8 cellular contexts compared by ENCODE assay signal in the genomic region with DNA sequence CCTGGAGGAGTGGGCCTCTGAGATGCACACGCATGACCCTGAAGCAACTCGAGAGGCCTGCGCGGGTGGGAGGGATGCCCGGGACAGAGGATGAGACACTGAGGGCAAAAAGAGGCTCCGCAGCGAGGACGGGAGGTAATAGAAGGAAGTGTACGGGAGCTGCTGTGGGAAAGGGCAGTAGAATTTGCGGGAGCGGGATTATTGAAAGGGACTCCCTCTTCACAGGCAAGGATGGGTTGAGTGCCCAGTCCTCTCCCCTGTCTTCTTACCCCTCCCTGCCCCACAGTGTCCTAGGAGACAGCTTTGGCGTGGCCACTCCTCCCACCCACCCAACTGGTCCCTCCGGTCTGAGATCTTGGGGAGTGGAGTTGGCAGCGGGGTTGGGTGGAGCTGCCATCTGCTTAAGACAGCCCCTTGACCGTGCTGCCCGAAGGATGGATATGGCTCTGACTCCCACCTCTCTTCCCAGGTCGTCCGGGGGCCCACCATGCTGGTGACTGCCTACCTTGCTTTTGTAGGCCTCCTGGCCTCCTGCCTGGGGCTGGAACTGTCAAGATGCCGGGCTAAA. TPM values are rescaled to one million over a fixed set of nuclear protein-coding genes. Genes with fewer than 3 reads are reported as not detected.
DNase-seq lines count a peak whose midpoint lies in the region; ATAC-seq, FAIRE-seq and TF ChIP-seq lines count a peak whose summit lies in the region.

No MANE protein-coding gene starts in this region.

- peak overlapping the region; percentile 95 for H3K9ac ChIP-seq in IMR-90 (ENCODE audit: low read depth, low read length)
- peak overlapping the region; percentile 90 for H3K9ac ChIP-seq in astrocyte (ENCODE audit: low read length)

- no peak for TF ChIP-seq POLR2A in IMR-90 (IDR thresholded peaks at IDR 0.05; ENCODE audit: low read depth, low read length)

- TF ChIP-seq CTCF in IMR-90 (conservative IDR thresholded peaks at IDR 0.05; ENCODE audit: low read depth, low read length) (no peak), astrocyte (IDR thresholded peaks at IDR 0.05; ENCODE audit: insufficient read depth, low read depth, low read length) (no peak)

- H3K56ac ChIP-seq in IMR-90 (ENCODE audit: extremely low read depth, insufficient read depth, low read length), result peak overlapping the region; percentile 35; the same call in 1 of the 2 replicates

- peak overlapping the region; percentile 86 to 100 (median 97) for H3K27ac Mint-ChIP-seq in CD8-positive, alpha-beta memory T cell
- peak overlapping the region; percentile 83 for H3K27ac Mint-ChIP-seq in astrocyte (ENCODE audit: unreplicated experiment)
- H3K27ac Mint-ChIP-seq in stimulated activated naive B cell treated with anti-CD40 and anti-IgM and Interleukin-4, amounts not matched to agents 10 μg/mL and 1 μg/mL and 100 μg/mL, for 72 hours, result peak overlapping the region; percentile 96

- DNase-seq in CD8-positive, alpha-beta memory T cell, result no peak
- DNase-seq in IMR-90, result no peak
- DNase-seq in astrocyte (ENCODE audit: low read depth), result no peak
- DNase-seq in iPS-NIHi11 (ENCODE audit: low spot score), result peak; percentile 68
- DNase-seq in stimulated activated naive B cell treated with anti-CD40 and anti-IgM and Interleukin-4, amounts not matched to agents 10 μg/mL and 1 μg/mL and 100 μg/mL, for 72 hours, result no peak
- DNase-seq in NAMALWA (ENCODE audit: low spot score), result no peak

- CTCF ChIA-PET in CD8-positive, alpha-beta memory T cell (lab: Charles Lee), result interaction anchor here (0.9 to 7.0 kb wide), 5 partner anchors 15 to 188 kb away, joined by 3 to 166 read pairs (median 5); partner anchors contain the start of genes CSAD, ESPL1 and ZNF740
- CTCF ChIA-PET in IMR-90 (lab: Yijun Ruan, JAX), result interaction anchor here (1.3 kb wide), 1 partner anchor 39 kb away, joined by 4 read pairs; no protein-coding TSS in a partner anchor

- peaks cover 0 to 39% (median 0%) of the 10 kb centered on the region in 3 donors for H3K36me3 Mint-ChIP-seq in CD8-positive, alpha-beta memory T cell
- H3K36me3 Mint-ChIP-seq in astrocyte (ENCODE audit: low read depth, unreplicated experiment), result peaks cover 5% of the 10 kb centered on the region
- H3K36me3 Mint-ChIP-seq in stimulated activated naive B cell treated with anti-CD40 and anti-IgM and Interleukin-4, amounts not matched to agents 10 μg/mL and 1 μg/mL and 100 μg/mL, for 72 hours, result peaks cover 21 to 34% of the 10 kb centered on the region in 2 donors

- H3K4me1 Mint-ChIP-seq in CD8-positive, alpha-beta memory T cell, result peaks cover 32 to 46% (median 46%) of the 10 kb centered on the region in 3 donors
- peaks cover 10% of the 10 kb centered on the region for H3K4me1 Mint-ChIP-seq in astrocyte (ENCODE audit: low read depth, unreplicated experiment)
- peaks cover 36 to 58% of the 10 kb centered on the region in 2 donors for H3K4me1 Mint-ChIP-seq in stimulated activated naive B cell treated with anti-CD40 and anti-IgM and Interleukin-4, amounts not matched to agents 10 μg/mL and 1 μg/mL and 100 μg/mL, for 72 hours

- peaks cover 27 to 39% of the 10 kb centered on the region in 2 experiments for H3K79me1 ChIP-seq in IMR-90 (ENCODE audit: low read depth in 1 of 2, low read length in 2 of 2)

- no peak for TF ChIP-seq RAD21 in IMR-90 (IDR thresholded peaks at IDR 0.05; ENCODE audit: low read length)

- peak overlapping the region; percentile 95 for H2AK9ac ChIP-seq in IMR-90 (replicated peaks; ENCODE audit: low read depth, low read length, poor library complexity)

- H3K4me3 ChIP-seq in CD8-positive, alpha-beta memory T cell (ENCODE audit: low read length), result peak overlapping the region; percentile 83
- peak overlapping the region; percentile 85 for H3K4me3 ChIP-seq in IMR-90 (ENCODE audit: insufficient read depth, low read depth, low read length)
- H3K4me3 ChIP-seq in astrocyte (ENCODE audit: insufficient read depth, low read depth, low read length), result peak overlapping the region; percentile 87

- peak overlapping the region; percentile 89 for H2BK5ac ChIP-seq in IMR-90 (ENCODE audit: low read depth, low read length, poor library complexity, severe bottlenecking)

- peak overlapping the region; percentile 66 for H3K4ac ChIP-seq in IMR-90 (ENCODE audit: low read depth, low read length)

- H3K27me3 Mint-ChIP-seq in CD8-positive, alpha-beta memory T cell, result peaks cover 0 to 1% of the 10 kb centered on the region in 2 donors
- no peaks in the 10 kb centered on the region for H3K27me3 Mint-ChIP-seq in astrocyte (ENCODE audit: low read depth, unreplicated experiment)
- no peaks in the 10 kb centered on the region for H3K27me3 Mint-ChIP-seq in stimulated activated naive B cell treated with anti-CD40 and anti-IgM and Interleukin-4, amounts not matched to agents 10 μg/mL and 1 μg/mL and 100 μg/mL, for 72 hours

- peak overlapping the region; percentile 1; the same call in 1 of the 2 replicates for H2BK120ac ChIP-seq in IMR-90 (ENCODE audit: low read depth, low read length)

- POLR2A ChIA-PET in CD8-positive, alpha-beta memory T cell (lab: Charles Lee), result interaction anchor here (0.6 to 1.5 kb wide), 4 partner anchors 14 to 248 kb away, joined by 3 to 5 read pairs (median 4); partner anchors contain the start of gene TARBP2
- POLR2A ChIA-PET in IMR-90 (lab: Charles Lee; ENCODE audit: unreplicated experiment), result no interaction called here

- peak overlapping the region; percentile 94 for H3K14ac ChIP-seq in IMR-90 (replicated peaks; ENCODE audit: low read depth, low read length)

- no peaks in the 10 kb centered on the region for H3K27me3 ChIP-seq in CD8-positive, alpha-beta memory T cell (ENCODE audit: insufficient read depth, low read length, poor library complexity, severe bottlenecking)
- H3K27me3 ChIP-seq in IMR-90 (ENCODE audit: control insufficient read depth, insufficient read depth, low read length) (no peaks in the 10 kb centered on the region), astrocyte (ENCODE audit: insufficient read depth, low read length) (no peaks in the 10 kb centered on the region)

- peak overlapping the region; percentile 87 for H2AK5ac ChIP-seq in IMR-90 (ENCODE audit: low read depth, low read length)

- peak overlapping the region; percentile 84 for H4K5ac ChIP-seq in IMR-90 (ENCODE audit: low read depth, low read length)

- H2BK15ac ChIP-seq in IMR-90 (ENCODE audit: low read depth, low read length), result 0 out of 3 replicates have a peak overlapping the region, but pooled peaks have one; percentile 3

- intact Hi-C loops in IMR-90 (cut with micrococcal nuclease), result loop anchor here (1.0 to 2.0 kb wide), 2 partner anchors 35 to 40 kb away; no protein-coding TSS in a partner anchor

- in situ Hi-C loops in IMR-90 (cut with MboI; ENCODE audit: low sequenced_read_pairs), result no loop called here

- peaks cover 41% of the 10 kb centered on the region for H3K4me1 ChIP-seq in CD8-positive, alpha-beta memory T cell (ENCODE audit: insufficient read depth, low read length)
- H3K4me1 ChIP-seq in IMR-90 (ENCODE audit: control insufficient read depth, insufficient read depth, low read length) (peaks cover 11% of the 10 kb centered on the region), astrocyte (ENCODE audit: insufficient read depth, low read length) (peaks cover 11% of the 10 kb centered on the region)

- peaks cover 28% of the 10 kb centered on the region for H3K79me2 ChIP-seq in astrocyte (ENCODE audit: insufficient read depth, low read length)

- peak overlapping the region; percentile 97 to 99 (median 99) for H3K4me3 Mint-ChIP-seq in CD8-positive, alpha-beta memory T cell
- H3K4me3 Mint-ChIP-seq in astrocyte (ENCODE audit: unreplicated experiment), result peak overlapping the region; percentile 97
- peak overlapping the region; percentile 95 to 99 for H3K4me3 Mint-ChIP-seq in stimulated activated naive B cell treated with anti-CD40 and anti-IgM and Interleukin-4, amounts not matched to agents 10 μg/mL and 1 μg/mL and 100 μg/mL, for 72 hours

- peaks cover 19% of the 10 kb centered on the region for H3K9me1 ChIP-seq in IMR-90 (ENCODE audit: insufficient read depth, low read length)

- peak; percentile 32 for ATAC-seq in IMR-90 (ENCODE audit: low read depth)
- peak in 1 of 2 donors; percentile 10 for ATAC-seq in stimulated activated naive B cell treated with anti-CD40 and anti-IgM and Interleukin-4, amounts not matched to agents 10 μg/mL and 1 μg/mL and 100 μg/mL, for 72 hours (replicated peaks)
- ATAC-seq in HG03175 (IDR thresholded peaks at IDR 0.05; ENCODE audit: unreplicated experiment), result no peak
- ATAC-seq in GM21717 (IDR thresholded peaks at IDR 0.05; ENCODE audit: unreplicated experiment), result no peak

- BruUV-seq in IMR-90 (replicated peaks; lab: Mats Ljungman, UMichigan), result no TSS peak

- peak overlapping the region; percentile 44 for H3K23ac ChIP-seq in IMR-90 (ENCODE audit: low read depth, low read length)

- FAIRE-seq in astrocyte (lab: Jason Lieb, UNC), result no peak

- no peaks in the 10 kb centered on the region; the same call in 1 of the 2 replicates for H4K20me1 ChIP-seq in IMR-90 (ENCODE audit: insufficient read depth, low read length)
- H4K20me1 ChIP-seq in astrocyte (ENCODE audit: insufficient read depth, low read length), result no peaks in the 10 kb centered on the region

- H2AFZ ChIP-seq in IMR-90 (replicated peaks; ENCODE audit: low read length, poor library complexity), result peak overlapping the region; percentile 96
- peak overlapping the region; percentile 90 for H2AFZ ChIP-seq in astrocyte (ENCODE audit: low read depth, low read length)

- WGBS in IMR-90 (ENCODE audit: extremely low coverage in 2 of 2, insufficient read length in 1 of 2), 2 experiments, result 33% methylated on average over 6 of the region's 19 CpGs; no CpG with 5 or more reads in 1 of the 2 experiments

- dilution Hi-C loops in IMR-90 (cut with HindIII; ENCODE audit: low sequenced_read_pairs, unreplicated experiment), result no loop called here

- no peaks in the 10 kb centered on the region for H3K36me3 ChIP-seq in CD8-positive, alpha-beta memory T cell (ENCODE audit: insufficient read depth, low read length)
- peaks cover 16% of the 10 kb centered on the region for H3K36me3 ChIP-seq in IMR-90 (ENCODE audit: control insufficient read depth, insufficient read depth, low read length)
- H3K36me3 ChIP-seq in astrocyte (ENCODE audit: insufficient read depth, low read length), result peaks cover 3% of the 10 kb centered on the region

- H3K27ac ChIP-seq in CD8-positive, alpha-beta memory T cell (ENCODE audit: low read depth, low read length), result peak overlapping the region; percentile 73
- H3K27ac ChIP-seq in IMR-90 (ENCODE audit: insufficient read depth, low read length) (peak overlapping the region; percentile 93), astrocyte (ENCODE audit: low read depth, low read length) (peak overlapping the region; percentile 74)

- H4K91ac ChIP-seq in IMR-90 (ENCODE audit: insufficient read depth, low read depth, low read length), result peak overlapping the region; percentile 88

- H3K9me3 Mint-ChIP-seq in CD8-positive, alpha-beta memory T cell, result no peaks in the 10 kb centered on the region
- H3K9me3 Mint-ChIP-seq in astrocyte (ENCODE audit: unreplicated experiment), result no peaks in the 10 kb centered on the region
- H3K9me3 Mint-ChIP-seq in stimulated activated naive B cell treated with anti-CD40 and anti-IgM and Interleukin-4, amounts not matched to agents 10 μg/mL and 1 μg/mL and 100 μg/mL, for 72 hours, result no peaks in the 10 kb centered on the region

- H3K4me2 ChIP-seq in IMR-90 (ENCODE audit: low read depth, low read length) (peak overlapping the region; percentile 83), astrocyte (ENCODE audit: low read length) (peak overlapping the region; percentile 99)

- H4K8ac ChIP-seq in IMR-90 (ENCODE audit: low read depth in 2 of 2, low read length in 2 of 2), result peak overlapping the region; percentile 49 to 68

- no peak overlapping the region for H2BK20ac ChIP-seq in IMR-90 (ENCODE audit: low read depth, low read length)

- peak overlapping the region; percentile 39; the same call in 1 of the 2 replicates for H3K18ac ChIP-seq in IMR-90 (ENCODE audit: low read depth, low read length)

- H3K9me3 ChIP-seq in CD8-positive, alpha-beta memory T cell (ENCODE audit: low read length), result no peaks in the 10 kb centered on the region
- H3K9me3 ChIP-seq in IMR-90 (ENCODE audit: control insufficient read depth, insufficient read depth, low read length) (no peaks in the 10 kb centered on the region), astrocyte (ENCODE audit: insufficient read depth, low read depth, low read length) (no peaks in the 10 kb centered on the region)

RNA-seq across cellular contexts. Expression of gene ESPL1, which starts 15.7 kb away (rescaled TPM):
- 10 to 100 TPM; 58.4 to 63.4 TPM for total RNA-seq in CD8-positive, alpha-beta memory T cell
- not detected for polyA plus RNA-seq in CD8-positive, alpha-beta memory T cell
- total RNA-seq in IMR-90 (2012; rRNA removed), result 5.6 and 6.5 TPM in 2 replicates
- 8.6 and 9.2 TPM in 2 replicates for polyA plus RNA-seq in IMR-90 (2012; rRNA removed)
- polyA plus RNA-seq in IMR-90 (2012; cell fraction: cytosol; rRNA removed), result 3.7 and 4.6 TPM in 2 replicates
- 19.5 and 33.8 TPM in 2 replicates for polyA plus RNA-seq in IMR-90 (2012; cell fraction: nucleus; rRNA removed; ENCODE audit: low replicate concordance)
- 1.2 and 2.0 TPM in 2 replicates for total RNA-seq in astrocyte

RNA-seq across cellular contexts. Expression of gene RARG, which starts 20.4 kb away (rescaled TPM):
- 10 to 100 TPM; 67.0 to 68.4 TPM for total RNA-seq in CD8-positive, alpha-beta memory T cell
- 15.4 TPM for polyA plus RNA-seq in CD8-positive, alpha-beta memory T cell
- 7.5 and 7.9 TPM in 2 replicates for total RNA-seq in IMR-90 (2012; rRNA removed)
- polyA plus RNA-seq in IMR-90 (2012; rRNA removed), result 28.6 and 30.9 TPM in 2 replicates
- 19.9 and 30.7 TPM in 2 replicates for polyA plus RNA-seq in IMR-90 (2012; cell fraction: cytosol; rRNA removed)
- 50.8 and 62.0 TPM in 2 replicates for polyA plus RNA-seq in IMR-90 (2012; cell fraction: nucleus; rRNA removed; ENCODE audit: low replicate concordance)
- total RNA-seq in astrocyte, result 10.1 and 11.7 TPM in 2 replicates

RNA-seq across cellular contexts. Expression of gene PFDN5, which starts 42.9 kb away (rescaled TPM):
- 100 to 1,000 TPM; 380 to 385 TPM for total RNA-seq in CD8-positive, alpha-beta memory T cell
- polyA plus RNA-seq in CD8-positive, alpha-beta memory T cell, result 1,325 TPM
- total RNA-seq in IMR-90 (2012; rRNA removed), result 764 and 1,011 TPM in 2 replicates
- 1,210 and 1,338 TPM in 2 replicates for polyA plus RNA-seq in IMR-90 (2012; rRNA removed)
- 519 and 1,135 TPM in 2 replicates for polyA plus RNA-seq in IMR-90 (2012; cell fraction: cytosol; rRNA removed)
- polyA plus RNA-seq in IMR-90 (2012; cell fraction: nucleus; rRNA removed; ENCODE audit: low replicate concordance), result 360 and 1,957 TPM in 2 replicates
- 279 and 281 TPM in 2 replicates for total RNA-seq in astrocyte

RNA-seq across cellular contexts. Expression of gene ITGB7, which starts 45.4 kb away (rescaled TPM):
- total RNA-seq in CD8-positive, alpha-beta memory T cell, result 100 to 1,000 TPM; 339 TPM
- 292 TPM for polyA plus RNA-seq in CD8-positive, alpha-beta memory T cell
- total RNA-seq in IMR-90 (2012; rRNA removed) (under 0.01 and 0.18 TPM in 2 replicates), astrocyte (0.79 and 1.3 TPM in 2 replicates)
- polyA plus RNA-seq in IMR-90 (2012; rRNA removed), result 0.44 and 0.60 TPM in 2 replicates
- 0.11 and 0.23 TPM in 2 replicates for polyA plus RNA-seq in IMR-90 (2012; cell fraction: cytosol; rRNA removed)
- 2.5 and 4.3 TPM in 2 replicates for polyA plus RNA-seq in IMR-90 (2012; cell fraction: nucleus; rRNA removed; ENCODE audit: low replicate concordance)

RNA-seq across cellular contexts. Expression of gene MYG1, which starts 47.1 kb away (rescaled TPM):
- 10 to 100 TPM; 81.1 to 82.5 TPM for total RNA-seq in CD8-positive, alpha-beta memory T cell
- polyA plus RNA-seq in CD8-positive, alpha-beta memory T cell, result 67.9 TPM
- 47.2 and 49.8 TPM in 2 replicates for total RNA-seq in IMR-90 (2012; rRNA removed)
- 63.7 and 73.6 TPM in 2 replicates for polyA plus RNA-seq in IMR-90 (2012; rRNA removed)
- polyA plus RNA-seq in IMR-90 (2012; cell fraction: cytosol; rRNA removed), result 54.6 and 65.0 TPM in 2 replicates
- 92.8 and 136 TPM in 2 replicates for polyA plus RNA-seq in IMR-90 (2012; cell fraction: nucleus; rRNA removed; ENCODE audit: low replicate concordance)
- total RNA-seq in astrocyte, result 37.8 and 40.9 TPM in 2 replicates
